In the genomic region with DNA sequence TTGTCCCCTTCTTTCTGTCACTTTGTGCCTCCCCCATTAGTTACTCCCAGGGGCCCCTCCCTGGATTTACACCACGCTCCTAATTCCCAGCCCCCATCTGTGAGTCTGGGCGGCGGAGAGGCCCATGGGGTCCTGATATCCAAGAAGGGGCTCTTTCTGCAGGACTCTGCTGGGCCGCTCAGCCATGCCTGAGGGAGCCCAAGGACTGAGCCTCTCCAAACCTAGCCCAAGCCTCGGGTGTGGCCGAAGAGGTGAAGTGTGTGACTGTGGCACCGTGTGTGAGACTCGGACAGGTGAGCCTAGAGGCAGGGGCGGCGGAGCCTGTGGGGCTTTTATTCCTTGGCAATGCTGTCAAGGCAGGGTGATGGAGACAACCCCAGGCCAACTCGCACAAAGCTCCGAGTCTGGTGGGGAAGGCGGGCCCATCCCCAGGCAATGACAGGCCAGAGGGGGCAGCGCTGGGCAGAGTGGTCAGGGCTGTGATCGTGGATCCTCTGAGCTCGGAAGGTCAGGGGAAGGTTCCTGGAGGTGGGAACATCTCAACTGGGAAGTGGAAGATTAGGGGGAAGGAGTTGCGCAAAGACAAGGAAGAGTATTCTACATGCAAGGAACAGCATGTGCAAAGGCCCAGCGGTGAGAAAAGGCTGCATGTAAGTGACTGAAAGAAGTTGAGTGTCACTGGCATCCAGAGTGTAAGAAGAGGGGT, we compare ENCODE assay signal across 8 cellular contexts. TPM values are rescaled to one million over a fixed set of nuclear protein-coding genes. Genes with fewer than 3 reads are reported as not detected.
DNase-seq lines count a peak whose midpoint lies in the region; ATAC-seq lines count a peak whose summit lies in the region.

No MANE protein-coding gene starts in this region.

- peak; percentile 60 for DNase-seq in Right ventricle myocardium inferior (ENCODE audit: missing footprints)
- no peak for DNase-seq in cardiac septum (ENCODE audit: low spot score)
- no peak for DNase-seq in activated CD8-positive, alpha-beta T cell treated with anti-CD3 and anti-CD28 coated beads, Interleukin-2, amount 10 ng/mL, durations not matched to agents 7 days and 5 days
- peak; percentile 54 to 75 (median 72) for DNase-seq in right cardiac atrium
- no peak for DNase-seq in OCI-M2 (lab: John Stamatoyannopoulos, UW; ENCODE audit: unreplicated experiment)
- DNase-seq in cerebellar cortex (ENCODE audit: low spot score), result no peak
- no peak for DNase-seq in NCI-H774 (lab: John Stamatoyannopoulos, UW)

- H3K27ac ChIP-seq in right cardiac atrium (ENCODE audit: low read length), result peak overlapping the region; percentile 96
- H3K27ac ChIP-seq in skin epidermis, result peak overlapping the region; percentile 52 to 100 (median 91)

- peaks cover 11% of the 10 kb centered on the region for H3K4me1 ChIP-seq in right cardiac atrium (ENCODE audit: control insufficient read depth, insufficient read depth, low read length)

- CTCF ChIA-PET in activated CD8-positive, alpha-beta T cell treated with anti-CD3 and anti-CD28 coated beads, Interleukin-2, amount 10 ng/mL, durations not matched to agents 7 days and 5 days (lab: Charles Lee), result interaction anchor here (0.9 to 1.6 kb wide), 2 partner anchors 13 to 18 kb away, joined by 3 to 5 read pairs; no protein-coding TSS in a partner anchor

- H3K27ac Mint-ChIP-seq in activated CD8-positive, alpha-beta T cell treated with anti-CD3 and anti-CD28 coated beads, Interleukin-2, amount 10 ng/mL, durations not matched to agents 7 days and 5 days, result peak overlapping the region; percentile 88

- peaks cover 37% of the 10 kb centered on the region for H3K4me1 Mint-ChIP-seq in activated CD8-positive, alpha-beta T cell treated with anti-CD3 and anti-CD28 coated beads, Interleukin-2, amount 10 ng/mL, durations not matched to agents 7 days and 5 days (ENCODE audit: low read depth)

- no peak for ATAC-seq in Right ventricle myocardium inferior
- ATAC-seq in activated CD8-positive, alpha-beta T cell treated with anti-CD3 and anti-CD28 coated beads, Interleukin-2, amount 10 ng/mL, durations not matched to agents 7 days and 5 days, result no peak
- no peak for ATAC-seq in right cardiac atrium

- peaks cover 34% of the 10 kb centered on the region for H3K36me3 Mint-ChIP-seq in activated CD8-positive, alpha-beta T cell treated with anti-CD3 and anti-CD28 coated beads, Interleukin-2, amount 10 ng/mL, durations not matched to agents 7 days and 5 days (ENCODE audit: low read depth)

- intact Hi-C loops in Right ventricle myocardium inferior (cut with DNase I), result loop anchor here (2.0 to 5.0 kb wide), 3 partner anchors 21 to 287 kb away; a partner anchor contains a TSS
- intact Hi-C loops in cardiac septum (cut with DNase I), result loop anchor here (5.0 to 10.0 kb wide), 3 partner anchors 72 to 1301 kb away; a partner anchor contains a TSS
- intact Hi-C loops in right cardiac atrium (cut with DNase I), result no loop called here

- peak overlapping the region; percentile 86 for H3K4me3 ChIP-seq in right cardiac atrium (ENCODE audit: low read length)
- peak overlapping the region; percentile 54 to 89 (median 82) for H3K4me3 ChIP-seq in skin epidermis

- no peaks in the 10 kb centered on the region for H3K9me3 Mint-ChIP-seq in activated CD8-positive, alpha-beta T cell treated with anti-CD3 and anti-CD28 coated beads, Interleukin-2, amount 10 ng/mL, durations not matched to agents 7 days and 5 days (ENCODE audit: insufficient read depth)

- H3K27me3 ChIP-seq in right cardiac atrium (ENCODE audit: control insufficient read depth, insufficient read depth), result no peaks in the 10 kb centered on the region

- 31% methylated on average over 18 of the region's 18 CpGs for WGBS in right cardiac atrium

- H3K4me3 Mint-ChIP-seq in activated CD8-positive, alpha-beta T cell treated with anti-CD3 and anti-CD28 coated beads, Interleukin-2, amount 10 ng/mL, durations not matched to agents 7 days and 5 days, result peak overlapping the region; percentile 97

- POLR2A ChIA-PET in activated CD8-positive, alpha-beta T cell treated with anti-CD3 and anti-CD28 coated beads, Interleukin-2, amount 10 ng/mL, durations not matched to agents 7 days and 5 days (lab: Charles Lee), result interaction anchor here (0.6 to 4.7 kb wide), 2 partner anchors 21 to 223 kb away, joined by 3 to 58 read pairs; a partner anchor contains a TSS

- no peaks in the 10 kb centered on the region for H3K27me3 Mint-ChIP-seq in activated CD8-positive, alpha-beta T cell treated with anti-CD3 and anti-CD28 coated beads, Interleukin-2, amount 10 ng/mL, durations not matched to agents 7 days and 5 days (ENCODE audit: low read depth)

- no peaks in the 10 kb centered on the region for H3K9me3 ChIP-seq in right cardiac atrium (ENCODE audit: control insufficient read depth, low read length)

RNA-seq across cellular contexts. Expression of a gene that starts 1.6 kb away (rescaled TPM):
- 10.4 TPM for total RNA-seq in Right ventricle myocardium inferior
- 25.1 TPM for total RNA-seq in cardiac septum
- total RNA-seq in activated CD8-positive, alpha-beta T cell treated with anti-CD3 and anti-CD28 coated beads, Interleukin-2, amount 10 ng/mL, durations not matched to agents 7 days and 5 days, result 10 to 100 TPM; 64.4 to 68.5 TPM
- total RNA-seq in right cardiac atrium, result 10 to 100 TPM; 13.1 to 29.5 (median 20.1) TPM
- polyA plus RNA-seq in right cardiac atrium, result 11.3 TPM

RNA-seq across cellular contexts. Expression of a gene that starts 7.4 kb away (rescaled TPM):
- 48.7 TPM for total RNA-seq in Right ventricle myocardium inferior
- 53.0 TPM for total RNA-seq in cardiac septum
- total RNA-seq in activated CD8-positive, alpha-beta T cell treated with anti-CD3 and anti-CD28 coated beads, Interleukin-2, amount 10 ng/mL, durations not matched to agents 7 days and 5 days, result 10 to 100 TPM; 72.4 to 91.4 TPM
- 100 to 1,000 TPM in 1 of 4 donors, 10 to 100 TPM in 3; 38.1 to 157 (median 56.4) TPM for total RNA-seq in right cardiac atrium
- polyA plus RNA-seq in right cardiac atrium, result 203 TPM

RNA-seq across cellular contexts. Expression of a gene that starts 21.7 kb away (rescaled TPM):
- total RNA-seq in Right ventricle myocardium inferior (1,258 TPM), cardiac septum (1,084 TPM), right cardiac atrium (1,000 to 10,000 TPM; 1,282 to 1,746 (median 1,468) TPM)
- 1,000 to 10,000 TPM; 2,100 to 2,157 TPM for total RNA-seq in activated CD8-positive, alpha-beta T cell treated with anti-CD3 and anti-CD28 coated beads, Interleukin-2, amount 10 ng/mL, durations not matched to agents 7 days and 5 days
- polyA plus RNA-seq in right cardiac atrium, result 1,560 TPM

RNA-seq across cellular contexts. Expression of a gene that starts 22.9 kb away (rescaled TPM):
- total RNA-seq in Right ventricle myocardium inferior (21.8 TPM), cardiac septum (26.3 TPM), right cardiac atrium (10 to 100 TPM; 25.1 to 31.8 (median 27.0) TPM)
- total RNA-seq in activated CD8-positive, alpha-beta T cell treated with anti-CD3 and anti-CD28 coated beads, Interleukin-2, amount 10 ng/mL, durations not matched to agents 7 days and 5 days, result 10 to 100 TPM; 32.6 to 39.3 TPM
- polyA plus RNA-seq in right cardiac atrium, result 38.3 TPM

RNA-seq across cellular contexts. Expression of a gene that starts 23.1 kb away (rescaled TPM):
- total RNA-seq in Right ventricle myocardium inferior, result 34.5 TPM
- total RNA-seq in cardiac septum, result 38.0 TPM
- total RNA-seq in activated CD8-positive, alpha-beta T cell treated with anti-CD3 and anti-CD28 coated beads, Interleukin-2, amount 10 ng/mL, durations not matched to agents 7 days and 5 days, result 10 to 100 TPM; 48.2 to 48.9 TPM
- total RNA-seq in right cardiac atrium, result 10 to 100 TPM; 41.0 to 42.8 (median 41.3) TPM
- polyA plus RNA-seq in right cardiac atrium, result 43.5 TPM

Comparison
In these comparisons a context has a peak if more than half of its experiments do, and no peak if none do; other contexts are left out.
1. DNase-seq: peak in Right ventricle myocardium inferior (single experiment) and right cardiac atrium (3 of 3); none in cardiac septum (single experiment), activated CD8-positive, alpha-beta T cell treated with anti-CD3 and anti-CD28 coated beads, Interleukin-2, amount 10 ng/mL, durations not matched to agents 7 days and 5 days (single experiment), OCI-M2 (single experiment), cerebellar cortex (single experiment) and NCI-H774 (single experiment).
2. intact Hi-C loops: an anchor here in Right ventricle myocardium inferior (2.0 to 5.0 kb wide) and cardiac septum (5.0 to 10.0 kb wide); none called in right cardiac atrium.